In genomic region chr1:187051618-187052232, GRCh38 we compare ENCODE assay signal across 9 cellular contexts.
DNase-seq lines count a peak whose midpoint lies in the region; ATAC-seq, FAIRE-seq and TF ChIP-seq lines count a peak whose summit lies in the region.
"Had no signal": no experiment of that assay in that cellular context is flagged by ENCODE, and none has a peak within 500 bp of the region (broad histone marks: within the 10 kb centered on the region; RNA-seq: fewer than 3 reads in every experiment).

No MANE protein-coding gene starts in this region.

- TF ChIP-seq CTCF in CD4-positive, alpha-beta T cell (IDR thresholded peaks at IDR 0.05), result peak; percentile 52
- peak; percentile 34 for TF ChIP-seq CTCF in NB4 (IDR thresholded peaks at IDR 0.05; ENCODE audit: low read depth, low read length)
- TF ChIP-seq CTCF in upper lobe of left lung (IDR thresholded peaks at IDR 0.05), result peak in 4 of 6 experiments; percentile 18 to 24 (median 20)

- H3K27me3 Mint-ChIP-seq in CD4-positive, alpha-beta T cell, result peaks cover 6% of the 10 kb centered on the region

- POLR2A ChIA-PET in CD4-positive, alpha-beta T cell (lab: Charles Lee), result no interaction called here

- no peaks in the 10 kb centered on the region for H3K36me3 Mint-ChIP-seq in CD4-positive, alpha-beta T cell (ENCODE audit: low read depth)

- ATAC-seq in CD4-positive, alpha-beta T cell (ENCODE audit: poor library complexity), result no peak
- ATAC-seq in GM18502 (IDR thresholded peaks at IDR 0.05; ENCODE audit: poor library complexity, unreplicated experiment), result peak; percentile 88
- peak; percentile 87 for ATAC-seq in HG02763 (IDR thresholded peaks at IDR 0.05; ENCODE audit: unreplicated experiment)
- peak in 1 of 2 donors; percentile 53 for ATAC-seq in upper lobe of left lung (ENCODE audit: low FRiP score in 2 of 2)

- TF ChIP-seq POLR2A in NB4 (IDR thresholded peaks at IDR 0.05; ENCODE audit: extremely low read depth, insufficient read length) (no peak), upper lobe of left lung (IDR thresholded peaks at IDR 0.05) (no peak)

- H3K4me3 Mint-ChIP-seq in CD4-positive, alpha-beta T cell, result no peak overlapping the region

- H3K27ac ChIP-seq in CD4-positive, alpha-beta T cell (ENCODE audit: low read depth, low read length), result no peak overlapping the region
- H3K27ac ChIP-seq in upper lobe of left lung, result no peak overlapping the region
- H3K27ac ChIP-seq: skin epidermis had no signal

- no peaks in the 10 kb centered on the region for H3K4me1 ChIP-seq in upper lobe of left lung

- intact Hi-C loops in CD4-positive, alpha-beta T cell (cut with DNase I, micrococcal nuclease), result no loop called here

- no peaks in the 10 kb centered on the region for H3K36me3 ChIP-seq in upper lobe of left lung

- H3K27me3 ChIP-seq in CD4-positive, alpha-beta T cell (ENCODE audit: control insufficient read depth, insufficient read depth, low read length), result no peaks in the 10 kb centered on the region
- no peaks in the 10 kb centered on the region for H3K27me3 ChIP-seq in upper lobe of left lung

- CTCF ChIA-PET in CD4-positive, alpha-beta T cell (lab: Charles Lee), result interaction anchor here (0.7 to 1.0 kb wide), 2 partner anchors 18 to 382 kb away, joined by 3 to 5 read pairs; no protein-coding TSS in a partner anchor

- no peak for DNase-seq in CD4-positive, alpha-beta T cell
- DNase-seq in NB4 (ENCODE audit: low read depth) (peak; percentile 52), glomerular visceral epithelial cell (ENCODE audit: extremely low spot score) (peak; percentile 56), upper lobe of left lung (no peak)
- DNase-seq in activated effector memory CD4-positive, alpha-beta T cell treated with Interleukin-2 at 50 U/mL for 16 hours, result no peak

- H3K27ac Mint-ChIP-seq in CD4-positive, alpha-beta T cell, result no peak overlapping the region

- H3K9me3 Mint-ChIP-seq in CD4-positive, alpha-beta T cell, result no peaks in the 10 kb centered on the region

- H3K4me1 Mint-ChIP-seq in CD4-positive, alpha-beta T cell (ENCODE audit: low read depth), result no peaks in the 10 kb centered on the region

- H3K9me3 ChIP-seq in CD4-positive, alpha-beta T cell (ENCODE audit: control insufficient read depth, low read length), result no peaks in the 10 kb centered on the region
- H3K9me3 ChIP-seq in upper lobe of left lung, result no peaks in the 10 kb centered on the region

- no peak for TF ChIP-seq EP300 in upper lobe of left lung (IDR thresholded peaks at IDR 0.05)

- FAIRE-seq in TTC549 (lab: Jason Lieb, UNC), result peak; percentile 98

- 5 to 8% methylated on average over 4 of the region's 4 CpGs for WGBS in upper lobe of left lung, 2 donors

- H3K4me3 ChIP-seq in NB4 (ENCODE audit: low read depth, low read length), result no peak overlapping the region
- no peak overlapping the region for H3K4me3 ChIP-seq in upper lobe of left lung
- H3K4me3 ChIP-seq: skin epidermis had no signal

Comparison
In these comparisons a context has a peak if more than half of its experiments do, and no peak if none do; other contexts are left out.
1. DNase-seq: peak in NB4 (single experiment) and glomerular visceral epithelial cell (single experiment); none in CD4-positive, alpha-beta T cell (0 of 10), upper lobe of left lung (0 of 2) and activated effector memory CD4-positive, alpha-beta T cell treated with Interleukin-2 at 50 U/mL for 16 hours (single experiment).
2. Peak in every context shown above with its lines, with median percentiles within 50 percentile points of each other: CTCF ChIP-seq.